1 cellular context compared by ENCODE assay signal in the genomic region with DNA sequence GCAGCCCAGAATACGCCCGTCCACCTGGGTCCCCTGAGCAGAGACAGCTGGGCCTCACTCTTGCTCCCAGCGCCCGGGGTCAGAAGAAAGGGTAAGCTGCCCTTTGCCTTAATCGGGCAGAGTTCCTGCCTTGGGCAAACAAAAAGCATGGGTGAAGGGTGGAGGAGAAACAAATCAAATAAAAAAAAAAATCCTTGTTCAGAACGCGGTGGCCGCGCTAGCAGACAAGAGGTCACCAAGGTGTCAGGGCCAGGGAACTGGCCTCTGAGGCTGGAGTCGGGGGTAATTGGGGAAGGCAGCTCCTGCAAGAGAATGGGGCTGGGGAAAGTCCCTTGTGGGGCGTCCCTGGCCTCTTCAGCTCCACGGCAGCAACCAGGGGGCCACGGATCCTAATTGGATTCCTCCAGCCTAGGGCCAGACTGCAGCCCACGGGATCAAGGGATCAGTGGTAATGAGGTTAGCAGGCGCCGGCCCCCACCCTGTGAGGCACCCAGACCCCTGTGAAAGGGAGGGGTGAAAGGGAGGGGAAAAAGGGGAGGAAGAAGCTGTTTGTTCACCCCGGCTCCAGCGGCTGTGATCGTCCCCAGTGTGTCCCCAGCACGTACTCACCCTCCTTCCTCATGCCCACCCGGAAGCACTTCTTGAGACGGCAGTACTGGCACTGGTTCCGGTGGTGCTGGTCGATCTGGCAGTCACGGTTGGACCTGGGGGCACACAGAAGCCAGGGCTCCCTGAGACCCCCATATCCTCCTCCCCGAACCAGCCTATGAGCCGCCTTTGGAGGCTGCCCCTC.
TF ChIP-seq lines count a peak whose summit lies in the region.

No MANE protein-coding gene starts in this region.

TF ChIP-seq in K562, 482 proteins besides CTCF, POLR2A, EP300 and RAD21:
- 0 out of 2 replicates have a peak, but pooled peaks have one; percentile 16 for TF ChIP-seq ZBTB33 (CRISPR knock-in tag; IDR thresholded peaks at IDR 0.05)
- TF ChIP-seq, protein P1, sequence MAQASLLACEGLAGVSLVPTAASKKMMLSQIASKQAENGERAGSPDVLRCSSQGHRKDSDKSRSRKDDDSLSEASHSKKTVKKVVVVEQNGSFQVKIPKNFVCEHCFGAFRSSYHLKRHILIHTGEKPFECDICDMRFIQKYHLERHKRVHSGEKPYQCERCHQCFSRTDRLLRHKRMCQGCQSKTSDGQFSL (CRISPR knock-in tag; IDR thresholded peaks at IDR 0.05), result peak; percentile 77; the same call in 1 of the 2 replicates
- TF ChIP-seq, protein P1 (tag; IDR thresholded peaks at IDR 0.05), result no peak
- TF ChIP-seq ZNF232 (CRISPR knock-in tag; IDR thresholded peaks at IDR 0.05), result no peak
TF ChIP-seq in K562: peak in this region for 2.
